In genomic region chr11:44913502-44913901, GRCh38 we compare ENCODE assay signal across 25 cellular contexts.
"Had no signal": no experiment of that assay in that cellular context is flagged by ENCODE, and none has a peak within 500 bp of the region (broad histone marks: within the 10 kb centered on the region; RNA-seq: fewer than 3 reads in every experiment).

No MANE protein-coding gene starts in this region.

- DNase-seq: immature natural killer cell; kidney; left ventricle myocardium inferior; mesendoderm; naive B cell; ovary; right lobe of liver; stimulated activated CD4-positive, alpha-beta T cell treated with anti-CD3 and anti-CD28 coated beads, Interleukin-1b, Interleukin-23, amount 100 ng/mL, for 48 hours; stimulated activated CD4-positive, alpha-beta T cell treated with anti-CD3 and anti-CD28 coated beads, Interleukin-2, amount 100 ng/mL, for 48 hours; stimulated activated CD4-positive, alpha-beta T cell treated with anti-CD3 and anti-CD28 coated beads, Interleukin-4, amount 100 ng/mL, for 4 hours; stimulated activated CD8-positive, alpha-beta memory T cell treated with anti-CD3 and anti-CD28 coated beads, Interleukin-4, amount 100 ng/mL, for 48 hours; stimulated activated naive CD4-positive, alpha-beta T cell treated with Interleukin-2 at 50 U/mL for 16 hours; stimulated activated naive CD8-positive, alpha-beta T cell treated with anti-CD3 and anti-CD28 coated beads, Interleukin-15, amount 100 ng/mL, for 72 hours; substantia nigra; uterus had no signal

- H3K36me3 ChIP-seq: ovary, right lobe of liver, uterus had no signal

- ATAC-seq: natural killer cell treated with Interleukin-12 subunit alpha and Interleukin-12 subunit beta and Interleukin-15 and Interleukin-18, amount 100 ng/mL, for 72 hours; stimulated activated memory B cell treated with anti-CD40 and anti-IgM and Interleukin-4, amounts not matched to agents 10 μg/mL and 1 μg/mL and 100 μg/mL, for 72 hours; stimulated activated naive CD8-positive, alpha-beta T cell treated with anti-CD3 and anti-CD28 coated beads, Interleukin-15, amount 100 ng/mL, for 72 hours had no signal

- H3K4me3 ChIP-seq: left ventricle myocardium inferior, lung, ovary, right atrium auricular region, right lobe of liver, smooth muscle cell, tibial nerve, uterus had no signal

- FAIRE-seq: islet of Langerhans, kidney had no signal

- H3K36me3 Mint-ChIP-seq: immature natural killer cell; mesothelial cell of epicardium; naive B cell; natural killer cell treated with Interleukin-12 subunit alpha and Interleukin-12 subunit beta and Interleukin-15 and Interleukin-18, amount 100 ng/mL, for 72 hours; stimulated activated memory B cell treated with anti-CD40 and anti-IgM and Interleukin-4, amounts not matched to agents 10 μg/mL and 1 μg/mL and 100 μg/mL, for 72 hours; type B pancreatic cell had no signal

- H3K4me2 ChIP-seq: smooth muscle cell had no signal

- H3K27ac ChIP-seq: left ventricle myocardium inferior, ovary, right atrium auricular region, right lobe of liver, tibial nerve, uterus had no signal

- H3K9me3 ChIP-seq: left ventricle myocardium inferior, ovary, right atrium auricular region, right lobe of liver, tibial nerve, uterus had no signal

- H3K27me3 ChIP-seq: ovary, right atrium auricular region, right lobe of liver, tibial nerve, uterus had no signal

- H3K9me3 Mint-ChIP-seq: immature natural killer cell; mesothelial cell of epicardium; naive B cell; natural killer cell treated with Interleukin-12 subunit alpha and Interleukin-12 subunit beta and Interleukin-15 and Interleukin-18, amount 100 ng/mL, for 72 hours; stimulated activated memory B cell treated with anti-CD40 and anti-IgM and Interleukin-4, amounts not matched to agents 10 μg/mL and 1 μg/mL and 100 μg/mL, for 72 hours; stimulated activated naive CD8-positive, alpha-beta T cell treated with anti-CD3 and anti-CD28 coated beads, Interleukin-15, amount 100 ng/mL, for 72 hours; type B pancreatic cell had no signal

- H3K27ac Mint-ChIP-seq: immature natural killer cell; mesothelial cell of epicardium; naive B cell; natural killer cell treated with Interleukin-12 subunit alpha and Interleukin-12 subunit beta and Interleukin-15 and Interleukin-18, amount 100 ng/mL, for 72 hours; progenitor cell of endocrine pancreas; stimulated activated memory B cell treated with anti-CD40 and anti-IgM and Interleukin-4, amounts not matched to agents 10 μg/mL and 1 μg/mL and 100 μg/mL, for 72 hours; stimulated activated naive CD8-positive, alpha-beta T cell treated with anti-CD3 and anti-CD28 coated beads, Interleukin-15, amount 100 ng/mL, for 72 hours; type B pancreatic cell had no signal

- H3K27me3 Mint-ChIP-seq: progenitor cell of endocrine pancreas, type B pancreatic cell had no signal

- H3K4me1 ChIP-seq: uterus had no signal

- H3K4me1 Mint-ChIP-seq: immature natural killer cell had no signal

- H3K4me3 Mint-ChIP-seq: immature natural killer cell; mesothelial cell of epicardium; naive B cell; natural killer cell treated with Interleukin-12 subunit alpha and Interleukin-12 subunit beta and Interleukin-15 and Interleukin-18, amount 100 ng/mL, for 72 hours; stimulated activated memory B cell treated with anti-CD40 and anti-IgM and Interleukin-4, amounts not matched to agents 10 μg/mL and 1 μg/mL and 100 μg/mL, for 72 hours; stimulated activated naive CD8-positive, alpha-beta T cell treated with anti-CD3 and anti-CD28 coated beads, Interleukin-15, amount 100 ng/mL, for 72 hours; type B pancreatic cell had no signal
